ENCODE assay signal across 8 cellular contexts in the genomic region with DNA sequence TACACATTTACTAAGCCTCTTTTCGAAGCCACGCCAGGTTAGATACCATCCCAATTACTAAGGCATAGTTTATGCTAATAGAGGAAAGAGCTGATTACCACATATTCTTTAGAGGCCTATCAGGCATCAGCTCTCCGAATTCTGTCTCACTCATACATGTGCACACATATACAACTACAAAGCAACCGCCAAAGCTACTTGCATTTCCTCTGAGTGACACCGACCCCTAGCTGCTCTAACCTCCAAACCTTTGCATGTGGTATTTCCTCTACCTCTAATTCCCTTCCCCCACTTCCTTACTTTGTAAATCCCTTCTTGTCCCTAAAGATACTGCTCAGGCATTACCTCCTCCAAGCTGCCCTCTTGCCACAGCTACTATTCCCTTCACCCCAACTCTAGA.
A peak's percentile ranks its signal among the peaks of the same experiment; 100 is the strongest.
DNase-seq lines count a peak whose midpoint lies in the region; ATAC-seq and TF ChIP-seq lines count a peak whose summit lies in the region.

No MANE protein-coding gene starts in this region.

- H3K27ac Mint-ChIP-seq in CD4-positive, alpha-beta memory T cell, result peak overlapping the region; percentile 50 to 73 (median 57)

- ATAC-seq in lower lobe of right lung (peak; percentile 43 to 65), GM18520 (IDR thresholded peaks at IDR 0.05; ENCODE audit: unreplicated experiment) (no peak), HG02642 (IDR thresholded peaks at IDR 0.05; ENCODE audit: poor library complexity, unreplicated experiment) (no peak), GM18867 (IDR thresholded peaks at IDR 0.05; ENCODE audit: unreplicated experiment) (no peak)

- CTCF ChIA-PET in CD4-positive, alpha-beta memory T cell (lab: Charles Lee; ENCODE audit: partially characterized antibody), result interaction anchor here (0.7 to 2.1 kb wide), 15 partner anchors 9 to 278 kb away, joined by 3 to 10 read pairs (median 4); a partner anchor contains a TSS

- intact Hi-C loops in CD4-positive, alpha-beta memory T cell (cut with micrococcal nuclease), result loop anchor here (1.0 to 10.0 kb wide), 5 partner anchors 20 to 280 kb away; a partner anchor contains a TSS
- intact Hi-C loops in lower lobe of right lung (cut with DNase I), result no loop called here

- H3K27me3 Mint-ChIP-seq in CD4-positive, alpha-beta memory T cell, result no peaks in the 10 kb centered on the region

- H3K27ac ChIP-seq in CD4-positive, alpha-beta memory T cell (ENCODE audit: low read depth, low read length), result no peak overlapping the region
- no peak overlapping the region for H3K27ac ChIP-seq in lower lobe of right lung

- no peaks in the 10 kb centered on the region for H3K9me3 ChIP-seq in CD4-positive, alpha-beta memory T cell (ENCODE audit: control insufficient read depth in 1 of 2, low read length in 2 of 2)
- no peaks in the 10 kb centered on the region for H3K9me3 ChIP-seq in lower lobe of right lung

- no peaks in the 10 kb centered on the region for H3K36me3 Mint-ChIP-seq in CD4-positive, alpha-beta memory T cell

- H3K4me3 Mint-ChIP-seq in CD4-positive, alpha-beta memory T cell, result peak overlapping the region; percentile 6 to 70 (median 40)

- peaks cover 30 to 33% (median 31%) of the 10 kb centered on the region in 4 donors for H3K4me1 Mint-ChIP-seq in CD4-positive, alpha-beta memory T cell

- H3K4me3 ChIP-seq in CD4-positive, alpha-beta memory T cell (ENCODE audit: low read length in 2 of 2), result peak overlapping the region in 1 of 2 donors; percentile 21
- H3K4me3 ChIP-seq in lower lobe of right lung, result no peak overlapping the region

- peaks cover 0 to 3% (median 0%) of the 10 kb centered on the region in 8 donors for H3K9me3 Mint-ChIP-seq in CD4-positive, alpha-beta memory T cell

- no peak for TF ChIP-seq CTCF in lower lobe of right lung (IDR thresholded peaks at IDR 0.05)

- POLR2A ChIA-PET in CD4-positive, alpha-beta memory T cell (lab: Charles Lee; ENCODE audit: partially characterized antibody), result interaction anchor here (0.9 to 3.4 kb wide), 8 partner anchors 9 to 206 kb away, joined by 3 to 16 read pairs (median 9); a partner anchor contains a TSS

- H3K4me1 ChIP-seq in CD4-positive, alpha-beta memory T cell (ENCODE audit: insufficient read depth, low read length), result peaks cover 30% of the 10 kb centered on the region
- peaks cover 23% of the 10 kb centered on the region for H3K4me1 ChIP-seq in lower lobe of right lung

- H3K27me3 ChIP-seq in CD4-positive, alpha-beta memory T cell (ENCODE audit: insufficient read depth, low read length), result no peaks in the 10 kb centered on the region
- H3K27me3 ChIP-seq in lower lobe of right lung (ENCODE audit: low read depth), result no peaks in the 10 kb centered on the region

- DNase-seq in CD4-positive, alpha-beta memory T cell, result peak; percentile 73 to 81 (median 78)
- DNase-seq in NAMALWA (ENCODE audit: low spot score), result peak; percentile 8
- DNase-seq in activated gamma-delta T cell treated with anti-CD3 and anti-CD28 coated beads, Interleukin-2, amount 50 U/mL, for 16 hours (ENCODE audit: low read depth), result peak; percentile 15
- DNase-seq in lower lobe of right lung, result no peak
- no peak for DNase-seq in cerebellum (ENCODE audit: low spot score)

- H3K36me3 ChIP-seq in CD4-positive, alpha-beta memory T cell (ENCODE audit: insufficient read depth, low read length), result no peaks in the 10 kb centered on the region
- H3K36me3 ChIP-seq in lower lobe of right lung, result no peaks in the 10 kb centered on the region

Comparison
In these comparisons a context has a peak if more than half of its experiments do, and no peak if none do; other contexts are left out.
1. DNase-seq: peak in CD4-positive, alpha-beta memory T cell (5 of 5), NAMALWA (single experiment) and activated gamma-delta T cell treated with anti-CD3 and anti-CD28 coated beads, Interleukin-2, amount 50 U/mL, for 16 hours (single experiment); none in lower lobe of right lung (single experiment) and cerebellum (single experiment).
2. ATAC-seq: peak in lower lobe of right lung (2 of 2); none in GM18520 (single experiment), HG02642 (single experiment) and GM18867 (single experiment).